4 cellular contexts compared by ENCODE assay signal in genomic region chr4:173891072-173891471, GRCh38.
TF ChIP-seq lines count a peak whose summit lies in the region.

No MANE protein-coding gene starts in this region.

TF ChIP-seq in HepG2, 621 proteins besides CTCF, POLR2A, EP300 and RAD21:
- TF ChIP-seq ATF7 (IDR thresholded peaks at IDR 0.05) (peak; percentile 97), ATF7 (CRISPR knock-in tag; IDR thresholded peaks at IDR 0.05) (no peak), BCLAF1 (IDR thresholded peaks at IDR 0.05) (no peak), CREB1 (IDR thresholded peaks at IDR 0.05) (peak; percentile 78), CREB1 (CRISPR knock-in tag; IDR thresholded peaks at IDR 0.05) (no peak)

TF ChIP-seq in IMR-90, 13 proteins besides CTCF, POLR2A, EP300 and RAD21:
- TF ChIP-seq CEBPB (IDR thresholded peaks at IDR 0.05; ENCODE audit: low read depth, low read length) (0 out of 2 replicates have a peak, but pooled peaks have one; percentile 27), BHLHE40 (IDR thresholded peaks at IDR 0.05; ENCODE audit: low read depth, low read length) (no peak)

TF ChIP-seq in GM12878, 131 proteins besides CTCF, POLR2A, EP300 and RAD21:
- TF ChIP-seq ATF7 (IDR thresholded peaks at IDR 0.05; ENCODE audit: low read depth) (peak; percentile 74), NR2C2 (IDR thresholded peaks at IDR 0.05; ENCODE audit: borderline replicate concordance, control insufficient read depth, insufficient read length, low read depth) (no peak)
TF ChIP-seq in GM12878: peak in this region for 1.

TF ChIP-seq in K562, 482 proteins besides CTCF, POLR2A, EP300 and RAD21:
- peak; percentile 74 for TF ChIP-seq CEBPB (tag; IDR thresholded peaks at IDR 0.05)
- peak; percentile 79 for TF ChIP-seq ATF3 (IDR thresholded peaks at IDR 0.05)
- TF ChIP-seq ATF3 (CRISPR knock-in tag; conservative IDR thresholded peaks at IDR 0.05): no peak
- no peak for TF ChIP-seq CEBPG (CRISPR knock-in tag; IDR thresholded peaks at IDR 0.05)
- TF ChIP-seq CEBPG (tag; conservative IDR thresholded peaks at IDR 0.05 in 1 of 2, IDR thresholded peaks at IDR 0.05 in 1 of 2): peak in 1 of 2 experiments; percentile 82; a peak in 2 of 4 replicates
- no peak for TF ChIP-seq ZBTB9 (CRISPR knock-in tag; IDR thresholded peaks at IDR 0.05)
